ENCODE assay signal across 16 cellular contexts in genomic region chr12:92047058-92047826, GRCh38.
DNase-seq lines count a peak whose midpoint lies in the region; ATAC-seq and TF ChIP-seq lines count a peak whose summit lies in the region.
"Had no signal": no experiment of that assay in that cellular context is flagged by ENCODE, and none has a peak within 500 bp of the region (broad histone marks: within the 10 kb centered on the region; RNA-seq: fewer than 3 reads in every experiment).

No MANE protein-coding gene starts in this region.

- H3K27ac ChIP-seq in neuronal stem cell (replicated peaks; ENCODE audit: low read length): no peak overlapping the region
- H3K27ac ChIP-seq: breast epithelium, GM23248, lower lobe of right lung had no signal

- H3K4ac ChIP-seq in neuronal stem cell (ENCODE audit: low read length): no peak overlapping the region

- no peak overlapping the region for H2BK5ac ChIP-seq in neuronal stem cell (ENCODE audit: low read length)

- H3K14ac ChIP-seq in neuronal stem cell (ENCODE audit: low read length): no peak overlapping the region

- DNase-seq in activated CD4-positive, alpha-beta T cell treated with anti-CD3 and anti-CD28 coated beads for 4 hours: peak; percentile 30 to 49
- no peak for DNase-seq in activated CD4-positive, alpha-beta T cell treated with anti-CD3 and anti-CD28 coated beads, Interleukin-2, amount 50 U/mL, for 1 hour
- DNase-seq in HEK293T (ENCODE audit: extremely low spot score) (no peak), neuronal stem cell (ENCODE audit: low spot score) (no peak), NCI-H187 (lab: John Stamatoyannopoulos, UW) (no peak)
- DNase-seq in activated naive CD4-positive, alpha-beta T cell treated with anti-CD3 and anti-CD28 coated beads, Interleukin-2, amount 10 ng/mL, durations not matched to agents 7 days and 5 days: no peak
- DNase-seq: Calu3; GM23248; lower lobe of right lung; NCI-H2227 treated with DMSO at 0.1 percent for 48 hours; SK-N-SH; stimulated activated naive B cell treated with anti-CD40 and anti-IgM and Interleukin-4, amounts not matched to agents 10 μg/mL and 1 μg/mL and 100 μg/mL, for 72 hours had no signal

- no peaks in the 10 kb centered on the region for H3K27me3 ChIP-seq in neuronal stem cell (ENCODE audit: control insufficient read depth in 3 of 3, insufficient read depth in 3 of 3, low read depth in 1 of 3, low read length in 3 of 3)
- H3K27me3 ChIP-seq: breast epithelium had no signal

- peaks cover 2% of the 10 kb centered on the region for H3K9me3 Mint-ChIP-seq in activated naive CD4-positive, alpha-beta T cell treated with anti-CD3 and anti-CD28 coated beads, Interleukin-2, amount 10 ng/mL, durations not matched to agents 7 days and 5 days
- H3K9me3 Mint-ChIP-seq: nephron; stimulated activated naive B cell treated with anti-CD40 and anti-IgM and Interleukin-4, amounts not matched to agents 10 μg/mL and 1 μg/mL and 100 μg/mL, for 72 hours had no signal

- no peak overlapping the region for H4K8ac ChIP-seq in neuronal stem cell (ENCODE audit: low read depth, low read length)

- peak overlapping the region; percentile 0 for H2AFZ ChIP-seq in neuronal stem cell (ENCODE audit: low read length)
- H2AFZ ChIP-seq: GM23248 had no signal

- peak overlapping the region; percentile 53 for H3K27ac Mint-ChIP-seq in activated naive CD4-positive, alpha-beta T cell treated with anti-CD3 and anti-CD28 coated beads, Interleukin-2, amount 10 ng/mL, durations not matched to agents 7 days and 5 days
- H3K27ac Mint-ChIP-seq: stimulated activated naive B cell treated with anti-CD40 and anti-IgM and Interleukin-4, amounts not matched to agents 10 μg/mL and 1 μg/mL and 100 μg/mL, for 72 hours had no signal

- H3K36me3 ChIP-seq in neuronal stem cell (replicated peaks in 1 of 2; ENCODE audit: control insufficient read depth in 2 of 2, insufficient read depth in 2 of 2, low read length in 2 of 2): no peaks in the 10 kb centered on the region
- H3K36me3 ChIP-seq: breast epithelium, lower lobe of right lung had no signal

- ATAC-seq in GM19351 (IDR thresholded peaks at IDR 0.05; ENCODE audit: unreplicated experiment) (no peak), GM18858 (IDR thresholded peaks at IDR 0.05; ENCODE audit: unreplicated experiment) (no peak)
- ATAC-seq: lower lobe of right lung; stimulated activated naive B cell treated with anti-CD40 and anti-IgM and Interleukin-4, amounts not matched to agents 10 μg/mL and 1 μg/mL and 100 μg/mL, for 72 hours had no signal

- POLR2A ChIA-PET in HEK293T (lab: Yijun Ruan, JAX): interaction anchor here (1.0 kb wide), 1 partner anchor 98 kb away, joined by 3 read pairs; the partner anchor contains the start of gene BTG1

- peaks cover 5% of the 10 kb centered on the region for H3K36me3 Mint-ChIP-seq in activated naive CD4-positive, alpha-beta T cell treated with anti-CD3 and anti-CD28 coated beads, Interleukin-2, amount 10 ng/mL, durations not matched to agents 7 days and 5 days
- H3K36me3 Mint-ChIP-seq: stimulated activated naive B cell treated with anti-CD40 and anti-IgM and Interleukin-4, amounts not matched to agents 10 μg/mL and 1 μg/mL and 100 μg/mL, for 72 hours had no signal

- no peak overlapping the region for H3K4me3 ChIP-seq in neuronal stem cell (ENCODE audit: low read length in 2 of 2)
- H3K4me3 ChIP-seq: breast epithelium, GM23248, lower lobe of right lung had no signal

- H3K4me2 ChIP-seq in neuronal stem cell (ENCODE audit: insufficient read depth, low read length, poor library complexity, severe bottlenecking): no peak overlapping the region
- H3K4me2 ChIP-seq: SK-N-SH had no signal

- H2BK15ac ChIP-seq in neuronal stem cell (ENCODE audit: low read length): no peak overlapping the region

- H2BK120ac ChIP-seq in neuronal stem cell (ENCODE audit: low read depth, low read length): no peak overlapping the region

- H4K91ac ChIP-seq in neuronal stem cell (ENCODE audit: low read depth, low read length, poor library complexity): no peak overlapping the region

- no peak overlapping the region for H2AK5ac ChIP-seq in neuronal stem cell (ENCODE audit: low read depth, low read length)

- peak overlapping the region; percentile 57 for H3K4me3 Mint-ChIP-seq in activated naive CD4-positive, alpha-beta T cell treated with anti-CD3 and anti-CD28 coated beads, Interleukin-2, amount 10 ng/mL, durations not matched to agents 7 days and 5 days
- H3K4me3 Mint-ChIP-seq: nephron; stimulated activated naive B cell treated with anti-CD40 and anti-IgM and Interleukin-4, amounts not matched to agents 10 μg/mL and 1 μg/mL and 100 μg/mL, for 72 hours had no signal

- H3K4me1 Mint-ChIP-seq in activated naive CD4-positive, alpha-beta T cell treated with anti-CD3 and anti-CD28 coated beads, Interleukin-2, amount 10 ng/mL, durations not matched to agents 7 days and 5 days: peaks cover 50% of the 10 kb centered on the region

- H3K9me3 ChIP-seq in neuronal stem cell (replicated peaks in 1 of 2; ENCODE audit: control insufficient read depth in 2 of 2, insufficient read depth in 1 of 2, low read depth in 1 of 2, low read length in 2 of 2): no peaks in the 10 kb centered on the region
- H3K9me3 ChIP-seq: breast epithelium, lower lobe of right lung, SK-N-SH had no signal

- H3K4me1 ChIP-seq in neuronal stem cell (ENCODE audit: control insufficient read depth in 2 of 2, insufficient read depth in 1 of 2, low read depth in 1 of 2, low read length in 2 of 2): no peaks in the 10 kb centered on the region
- H3K4me1 ChIP-seq: breast epithelium, lower lobe of right lung had no signal

- H3K27me3 Mint-ChIP-seq in activated naive CD4-positive, alpha-beta T cell treated with anti-CD3 and anti-CD28 coated beads, Interleukin-2, amount 10 ng/mL, durations not matched to agents 7 days and 5 days: no peaks in the 10 kb centered on the region
- H3K27me3 Mint-ChIP-seq: stimulated activated naive B cell treated with anti-CD40 and anti-IgM and Interleukin-4, amounts not matched to agents 10 μg/mL and 1 μg/mL and 100 μg/mL, for 72 hours had no signal

- no peak overlapping the region for H2BK12ac ChIP-seq in neuronal stem cell (ENCODE audit: low read length)

- CTCF ChIA-PET in HEK293T (lab: Yijun Ruan, JAX): no interaction called here
- CTCF ChIA-PET in activated naive CD4-positive, alpha-beta T cell treated with anti-CD3 and anti-CD28 coated beads, Interleukin-2, amount 10 ng/mL, durations not matched to agents 7 days and 5 days (lab: Charles Lee): interaction anchor here (0.7 kb wide), 1 partner anchor 10 kb away, joined by 3 read pairs; no protein-coding TSS in a partner anchor

- no CpG with 5 or more reads among the region's 3 CpGs for WGBS in neuronal stem cell (ENCODE audit: extremely low coverage in 2 of 2, insufficient read length in 2 of 2, insufficient replicate concordance in 1 of 2), 2 donors

- no peaks in the 10 kb centered on the region for H3K79me1 ChIP-seq in neuronal stem cell (ENCODE audit: low read depth, low read length)

- no peak overlapping the region for H3K9ac ChIP-seq in neuronal stem cell (ENCODE audit: low read depth, low read length, poor library complexity)
- H3K9ac ChIP-seq: GM23248, SK-N-SH had no signal

- H3K18ac ChIP-seq in neuronal stem cell (ENCODE audit: low read length): no peak overlapping the region

- no peak overlapping the region for H3K23ac ChIP-seq in neuronal stem cell (ENCODE audit: low read depth, low read length, poor library complexity)

TF ChIP-seq in HEK293T, 16 proteins besides CTCF, POLR2A, EP300 and RAD21:
- TF ChIP-seq PKNOX1 (IDR thresholded peaks at IDR 0.05) (0 out of 2 replicates have a peak, but pooled peaks have one; percentile 8), FOXA1 (IDR thresholded peaks at IDR 0.05) (no peak), ELF4 (IDR thresholded peaks at IDR 0.05) (no peak), TARDBP (IDR thresholded peaks at IDR 0.05) (no peak), HDGF (IDR thresholded peaks at IDR 0.05; ENCODE audit: borderline replicate concordance) (no peak), ARNT (IDR thresholded peaks at IDR 0.05) (no peak)

Comparison
In these comparisons a context has a peak if more than half of its experiments do, and no peak if none do; other contexts are left out.
1. DNase-seq: peak in activated CD4-positive, alpha-beta T cell treated with anti-CD3 and anti-CD28 coated beads for 4 hours (2 of 2); none in activated CD4-positive, alpha-beta T cell treated with anti-CD3 and anti-CD28 coated beads, Interleukin-2, amount 50 U/mL, for 1 hour (single experiment), HEK293T (single experiment), activated naive CD4-positive, alpha-beta T cell treated with anti-CD3 and anti-CD28 coated beads, Interleukin-2, amount 10 ng/mL, durations not matched to agents 7 days and 5 days (single experiment), neuronal stem cell (single experiment) and NCI-H187 (0 of 2).